In genomic region chr13:36347826-36348225, GRCh38 we compare ENCODE assay signal across 25 cellular contexts. TPM values are rescaled to one million over a fixed set of nuclear protein-coding genes. Genes with fewer than 3 reads are reported as not detected.
DNase-seq lines count a peak whose midpoint lies in the region; ATAC-seq and TF ChIP-seq lines count a peak whose summit lies in the region.
"Had no signal": no experiment of that assay in that cellular context is flagged by ENCODE, and none has a peak within 500 bp of the region (broad histone marks: within the 10 kb centered on the region; RNA-seq: fewer than 3 reads in every experiment).

No MANE protein-coding gene starts in this region.

- intact Hi-C loops in dorsolateral prefrontal cortex (cut with DNase I): loop anchor here (5.0 kb wide), 2 partner anchors 66 to 649 kb away; partner anchors contain the start of gene ALG5 (in 1 of the 2)

- no peak for TF ChIP-seq CTCF in NB4 (IDR thresholded peaks at IDR 0.05; ENCODE audit: low read depth, low read length)
- TF ChIP-seq CTCF in dorsolateral prefrontal cortex (IDR thresholded peaks at IDR 0.05 in 54 of 56, conservative IDR thresholded peaks at IDR 0.05 in 2 of 56; ENCODE audit: low read depth in 1 of 56, partially characterized antibody in 56 of 56): no peak

- TF ChIP-seq POLR2A in NB4 (IDR thresholded peaks at IDR 0.05; ENCODE audit: extremely low read depth, insufficient read length): no peak

- DNase-seq in NOMO-1 treated with DMSO at 0.1 percent for 48 hours (lab: John Stamatoyannopoulos, UW; ENCODE audit: unreplicated experiment) (peak; percentile 50), NOMO-1 treated with dmso at 0.1 percent for 144 hours (lab: John Stamatoyannopoulos, UW; ENCODE audit: unreplicated experiment) (no peak), NB4 (ENCODE audit: low read depth) (peak; percentile 20), dorsolateral prefrontal cortex (no peak), GM19240 (ENCODE audit: insufficient read length, low spot score) (no peak)
- DNase-seq in effector CD4-positive, alpha-beta T cell: no peak
- DNase-seq: 8988T; ACHN; CD4-positive, CD25-positive, alpha-beta regulatory T cell; DMS153; DND-41; H9; KBM-7; NCI-H1092 treated with DMSO at 0.1 percent for 48 hours; NCI-H1436; NCI-H187; NCI-H2081 treated with DMSO at 0.1 percent for 48 hours; NCI-H2171; NCI-H226; NCI-H510A; NCI-H69; PC-3 had no signal

- no peak for ATAC-seq in GM18502 (IDR thresholded peaks at IDR 0.05; ENCODE audit: poor library complexity, unreplicated experiment)
- ATAC-seq: GM23338, PC-3 had no signal

- H3K4me3 ChIP-seq in NB4 (ENCODE audit: low read depth, low read length) (no peak overlapping the region), dorsolateral prefrontal cortex (no peak overlapping the region)
- H3K4me3 ChIP-seq: GM23338, SJSA1 had no signal

- no peaks in the 10 kb centered on the region for H3K27me3 ChIP-seq in dorsolateral prefrontal cortex
- H3K27me3 ChIP-seq: SJSA1 had no signal

- peak overlapping the region in 35 of 59 donors; percentile 21 to 100 (median 99) for H3K27ac ChIP-seq in dorsolateral prefrontal cortex
- H3K27ac ChIP-seq: SJSA1 had no signal

RNA-seq across cellular contexts. Expression of gene SPART, which starts 1.6 kb away (rescaled TPM):
- 100 to 1,000 TPM in 17 of 120 experiments, 10 to 100 TPM in 103; 62.9 to 138 (median 86.2) TPM for total RNA-seq in dorsolateral prefrontal cortex

RNA-seq across cellular contexts. Expression of gene CCDC169, which starts 50.2 kb away (rescaled TPM):
- total RNA-seq in dorsolateral prefrontal cortex: 1 to 10 TPM in 118 of 120 experiments, under 1 TPM in 2; 0.84 to 8.8 (median 3.5) TPM
- total RNA-seq: CD4-positive, CD25-positive, alpha-beta regulatory T cell had no signal

Comparison
In these comparisons a context has a peak if more than half of its experiments do, and no peak if none do; other contexts are left out.
1. DNase-seq: peak in NOMO-1 treated with DMSO at 0.1 percent for 48 hours (single experiment) and NB4 (single experiment); none in NOMO-1 treated with dmso at 0.1 percent for 144 hours (single experiment), dorsolateral prefrontal cortex (0 of 10), effector CD4-positive, alpha-beta T cell (single experiment) and GM19240 (single experiment).